Comparison of ENCODE assay signal across 16 cellular contexts in the genomic region with DNA sequence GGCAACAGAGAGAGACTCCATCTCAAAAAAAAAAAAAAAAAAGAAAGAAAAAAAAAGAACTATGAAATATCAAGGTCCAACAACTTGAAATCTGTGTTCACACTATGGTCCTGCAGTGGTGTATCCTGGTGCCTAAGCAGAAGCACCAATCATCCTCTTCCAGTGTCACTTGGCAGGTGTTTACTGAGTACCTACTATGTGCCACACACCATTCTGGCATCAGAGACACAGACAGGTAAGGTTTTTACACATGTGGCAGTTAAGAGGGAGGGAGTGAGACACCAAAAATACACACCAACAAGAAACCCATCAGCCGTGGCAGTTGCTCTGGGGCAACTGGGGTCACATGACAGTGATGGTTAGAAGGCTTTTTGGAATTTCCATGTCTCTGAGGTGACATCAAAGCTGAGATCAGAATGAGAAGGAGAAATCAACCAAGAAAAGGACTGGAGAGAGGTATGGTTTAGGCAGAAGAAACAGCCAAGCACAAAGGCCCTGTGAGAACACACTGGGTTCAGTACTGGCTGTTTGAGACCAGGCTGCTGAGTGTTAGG. TPM values are rescaled to one million over a fixed set of nuclear protein-coding genes. Genes with fewer than 3 reads are reported as not detected.
DNase-seq lines count a peak whose midpoint lies in the region; ATAC-seq and TF ChIP-seq lines count a peak whose summit lies in the region.
"Had no signal": no experiment of that assay in that cellular context is flagged by ENCODE, and none has a peak within 500 bp of the region (broad histone marks: within the 10 kb centered on the region; RNA-seq: fewer than 3 reads in every experiment).

No MANE protein-coding gene starts in this region.

- H3K4me1 ChIP-seq in Peyer's patch, result peaks cover 0 to 14% (median 2%) of the 10 kb centered on the region in 4 donors
- H3K4me1 ChIP-seq: uterus had no signal

- peaks cover 75% of the 10 kb centered on the region for H3K4me1 Mint-ChIP-seq in activated naive CD4-positive, alpha-beta T cell treated with anti-CD3 and anti-CD28 coated beads for 36 hours (ENCODE audit: low read depth)
- peaks cover 63% of the 10 kb centered on the region for H3K4me1 Mint-ChIP-seq in stimulated activated memory B cell treated with anti-CD40 and anti-IgM and Interleukin-4, amounts not matched to agents 10 μg/mL and 1 μg/mL and 100 μg/mL, for 72 hours

- no peaks in the 10 kb centered on the region for H3K9me3 Mint-ChIP-seq in activated naive CD4-positive, alpha-beta T cell treated with anti-CD3 and anti-CD28 coated beads for 36 hours
- peaks cover 10% of the 10 kb centered on the region in 2 donors for H3K9me3 Mint-ChIP-seq in activated naive CD4-positive, alpha-beta T cell treated with anti-CD3 and anti-CD28 coated beads, Interleukin-2, amount 50 U/mL, for 72 hours
- no peaks in the 10 kb centered on the region for H3K9me3 Mint-ChIP-seq in stimulated activated memory B cell treated with anti-CD40 and anti-IgM and Interleukin-4, amounts not matched to agents 10 μg/mL and 1 μg/mL and 100 μg/mL, for 72 hours

- H3K27me3 Mint-ChIP-seq in activated naive CD4-positive, alpha-beta T cell treated with anti-CD3 and anti-CD28 coated beads for 36 hours (ENCODE audit: low read depth), result no peaks in the 10 kb centered on the region
- no peaks in the 10 kb centered on the region for H3K27me3 Mint-ChIP-seq in stimulated activated memory B cell treated with anti-CD40 and anti-IgM and Interleukin-4, amounts not matched to agents 10 μg/mL and 1 μg/mL and 100 μg/mL, for 72 hours

- ATAC-seq in activated naive CD4-positive, alpha-beta T cell treated with anti-CD3 and anti-CD28 coated beads, Interleukin-2, amount 50 U/mL, for 72 hours, result no peak
- ATAC-seq in stimulated activated memory B cell treated with anti-CD40 and anti-IgM and Interleukin-4, amounts not matched to agents 10 μg/mL and 1 μg/mL and 100 μg/mL, for 72 hours, result peak; percentile 10

- peak overlapping the region; percentile 84 for H3K27ac Mint-ChIP-seq in activated naive CD4-positive, alpha-beta T cell treated with anti-CD3 and anti-CD28 coated beads for 36 hours
- peak overlapping the region; percentile 60 to 100 for H3K27ac Mint-ChIP-seq in activated naive CD4-positive, alpha-beta T cell treated with anti-CD3 and anti-CD28 coated beads, Interleukin-2, amount 50 U/mL, for 72 hours
- H3K27ac Mint-ChIP-seq in stimulated activated memory B cell treated with anti-CD40 and anti-IgM and Interleukin-4, amounts not matched to agents 10 μg/mL and 1 μg/mL and 100 μg/mL, for 72 hours, result peak overlapping the region; percentile 94

- no peak for TF ChIP-seq POLR2A in Peyer's patch (IDR thresholded peaks at IDR 0.05)

- H3K36me3 Mint-ChIP-seq in activated naive CD4-positive, alpha-beta T cell treated with anti-CD3 and anti-CD28 coated beads for 36 hours (ENCODE audit: low read depth), result peaks cover 5% of the 10 kb centered on the region
- peaks cover 17 to 30% of the 10 kb centered on the region in 2 donors for H3K36me3 Mint-ChIP-seq in activated naive CD4-positive, alpha-beta T cell treated with anti-CD3 and anti-CD28 coated beads, Interleukin-2, amount 50 U/mL, for 72 hours
- H3K36me3 Mint-ChIP-seq in stimulated activated memory B cell treated with anti-CD40 and anti-IgM and Interleukin-4, amounts not matched to agents 10 μg/mL and 1 μg/mL and 100 μg/mL, for 72 hours, result peaks cover 28% of the 10 kb centered on the region

- intact Hi-C loops in activated naive CD4-positive, alpha-beta T cell treated with anti-CD3 and anti-CD28 coated beads for 36 hours (cut with micrococcal nuclease), result no loop called here

- H3K36me3 ChIP-seq in KOPT-K1 (ENCODE audit: insufficient read depth, low read length) (peaks cover 12% of the 10 kb centered on the region; the same call in 1 of the 2 replicates), Peyer's patch (no peaks in the 10 kb centered on the region)
- H3K36me3 ChIP-seq: uterus had no signal

- CTCF ChIA-PET in activated naive CD4-positive, alpha-beta T cell treated with anti-CD3 and anti-CD28 coated beads for 36 hours (lab: Charles Lee), result interaction anchor here (0.6 to 1.3 kb wide), 3 partner anchors 10 to 46 kb away, joined by 3 to 8 read pairs (median 3); a partner anchor contains a TSS

- DNase-seq in activated naive CD4-positive, alpha-beta T cell treated with anti-CD3 and anti-CD28 coated beads for 36 hours, result peak; percentile 21
- no peak for DNase-seq in activated naive CD4-positive, alpha-beta T cell treated with anti-CD3 and anti-CD28 coated beads, Interleukin-2, amount 50 U/mL, for 16 hours
- no peak for DNase-seq in activated naive CD4-positive, alpha-beta T cell treated with anti-CD3 and anti-CD28 coated beads, Interleukin-2, amount 50 U/mL, for 72 hours (ENCODE audit: low spot score in 2 of 2)
- no peak for DNase-seq in NCI-H146 treated with DMSO at 0.1 percent for 48 hours (lab: John Stamatoyannopoulos, UW; ENCODE audit: unreplicated experiment)
- DNase-seq in NCI-H526 treated with DMSO at 0.1 percent for 48 hours (lab: John Stamatoyannopoulos, UW), result no peak
- no peak for DNase-seq in Peyer's patch
- DNase-seq: activated CD4-positive, CD25-positive, alpha-beta regulatory T cell treated with anti-CD3 and anti-CD28 coated beads, Interleukin-2, amount 50 U/mL, for 72 hours; kidney; mesenchymal stem cell; NCI-H1436 treated with DMSO at 0.1 percent for 48 hours; NCI-H2227 treated with DMSO at 0.1 percent for 48 hours; SIG-M5; uterus had no signal

- no peaks in the 10 kb centered on the region for H3K9me3 ChIP-seq in KOPT-K1 (ENCODE audit: insufficient read depth, low read length, poor library complexity, severe bottlenecking)
- no peaks in the 10 kb centered on the region for H3K9me3 ChIP-seq in Peyer's patch
- H3K9me3 ChIP-seq: uterus had no signal

- no peaks in the 10 kb centered on the region for H3K27me3 ChIP-seq in Peyer's patch
- H3K27me3 ChIP-seq: hepatocyte, uterus had no signal

- no peak for TF ChIP-seq CTCF in Peyer's patch (IDR thresholded peaks at IDR 0.05)

- H3K4me3 ChIP-seq in Peyer's patch, result no peak overlapping the region
- H3K4me3 ChIP-seq: hepatocyte, uterus had no signal

- H3K27ac ChIP-seq in KOPT-K1 (ENCODE audit: low read depth, low read length, poor library complexity, severe bottlenecking) (peak overlapping the region; percentile 60), Peyer's patch (peak overlapping the region in 1 of 4 donors; percentile 82)
- H3K27ac ChIP-seq: hepatocyte, uterus had no signal

- H3K4me3 Mint-ChIP-seq in activated naive CD4-positive, alpha-beta T cell treated with anti-CD3 and anti-CD28 coated beads for 36 hours, result no peak overlapping the region
- peak overlapping the region; percentile 32 for H3K4me3 Mint-ChIP-seq in stimulated activated memory B cell treated with anti-CD40 and anti-IgM and Interleukin-4, amounts not matched to agents 10 μg/mL and 1 μg/mL and 100 μg/mL, for 72 hours

RNA-seq across cellular contexts. Expression of a gene that starts 17.6 kb away (rescaled TPM):
- 10 to 100 TPM; 13.5 to 17.5 TPM for total RNA-seq in activated naive CD4-positive, alpha-beta T cell treated with anti-CD3 and anti-CD28 coated beads for 36 hours
- total RNA-seq in activated naive CD4-positive, alpha-beta T cell treated with anti-CD3 and anti-CD28 coated beads, Interleukin-2, amount 50 U/mL, for 72 hours, result 10 to 100 TPM; 27.6 to 37.3 TPM
- total RNA-seq in Peyer's patch, result 10 to 100 TPM in 3 of 4 donors, 1 to 10 TPM in 1; 6.8 to 23.1 (median 14.1) TPM

RNA-seq across cellular contexts. Expression of a gene that starts 27.1 kb away (rescaled TPM):
- total RNA-seq in activated naive CD4-positive, alpha-beta T cell treated with anti-CD3 and anti-CD28 coated beads for 36 hours, result 10 to 100 TPM; 20.2 to 20.7 TPM
- 100 to 1,000 TPM in 1 of 2 donors, 10 to 100 TPM in 1; 35.4 to 122 TPM for total RNA-seq in activated naive CD4-positive, alpha-beta T cell treated with anti-CD3 and anti-CD28 coated beads, Interleukin-2, amount 50 U/mL, for 72 hours
- total RNA-seq in Peyer's patch, result 10 to 100 TPM; 14.9 to 44.2 (median 34.6) TPM

RNA-seq across cellular contexts. Expression of a gene that starts 42.6 kb away (rescaled TPM):
- total RNA-seq in activated naive CD4-positive, alpha-beta T cell treated with anti-CD3 and anti-CD28 coated beads for 36 hours, result 10 to 100 TPM; 38.7 to 40.6 TPM
- total RNA-seq in activated naive CD4-positive, alpha-beta T cell treated with anti-CD3 and anti-CD28 coated beads, Interleukin-2, amount 50 U/mL, for 72 hours, result 100 to 1,000 TPM in 1 of 2 donors, 10 to 100 TPM in 1; 69.7 to 106 TPM
- 10 to 100 TPM; 28.0 to 66.8 (median 42.8) TPM for total RNA-seq in Peyer's patch
